Comparison of ENCODE assay signal across 2 cellular contexts in the genomic region with DNA sequence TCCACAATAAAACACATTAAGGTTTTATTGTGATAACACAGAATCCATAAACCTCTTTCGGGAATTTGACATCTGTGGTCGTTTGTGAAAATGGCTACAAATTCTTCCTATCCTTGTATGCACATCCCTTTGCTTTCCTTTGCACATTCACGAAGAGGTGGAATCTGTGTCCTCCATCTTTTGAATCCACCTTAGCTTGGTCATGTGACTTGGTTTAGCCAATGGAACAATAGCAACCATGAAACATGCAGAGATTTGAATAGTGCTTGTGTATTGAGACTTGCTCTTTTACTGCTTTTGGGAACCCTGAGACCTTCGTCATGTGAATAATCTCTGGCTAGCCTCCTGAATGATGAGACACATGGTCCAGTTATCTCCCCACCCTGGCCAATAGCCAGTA.
TF ChIP-seq lines count a peak whose summit lies in the region.

No MANE protein-coding gene starts in this region.

TF ChIP-seq in A549, 52 proteins besides CTCF, POLR2A, EP300 and RAD21:
- TF ChIP-seq, protein P1, sequence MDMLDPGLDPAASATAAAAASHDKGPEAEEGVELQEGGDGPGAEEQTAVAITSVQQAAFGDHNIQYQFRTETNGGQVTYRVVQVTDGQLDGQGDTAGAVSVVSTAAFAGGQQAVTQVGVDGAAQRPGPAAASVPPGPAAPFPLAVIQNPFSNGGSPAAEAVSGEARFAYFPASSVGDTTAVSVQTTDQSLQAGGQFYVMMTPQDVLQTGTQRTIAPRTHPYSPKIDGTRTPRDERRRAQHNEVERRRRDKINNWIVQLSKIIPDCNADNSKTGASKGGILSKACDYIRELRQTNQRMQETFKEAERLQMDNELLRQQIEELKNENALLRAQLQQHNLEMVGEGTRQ (IDR thresholded peaks at IDR 0.05): peak; percentile 52; the same call in 1 of the 2 replicates
- TF ChIP-seq ZNF302 (CRISPR knock-in tag; IDR thresholded peaks at IDR 0.05) (no peak), CEBPB (IDR thresholded peaks at IDR 0.05) (no peak), KDM1A (IDR thresholded peaks at IDR 0.05; ENCODE audit: low read depth) (no peak)
TF ChIP-seq in A549: peak in this region for 1.

TF ChIP-seq in GM23338, 12 proteins besides CTCF, POLR2A, EP300 and RAD21 (continued from another document):
- TF ChIP-seq, protein P2, sequence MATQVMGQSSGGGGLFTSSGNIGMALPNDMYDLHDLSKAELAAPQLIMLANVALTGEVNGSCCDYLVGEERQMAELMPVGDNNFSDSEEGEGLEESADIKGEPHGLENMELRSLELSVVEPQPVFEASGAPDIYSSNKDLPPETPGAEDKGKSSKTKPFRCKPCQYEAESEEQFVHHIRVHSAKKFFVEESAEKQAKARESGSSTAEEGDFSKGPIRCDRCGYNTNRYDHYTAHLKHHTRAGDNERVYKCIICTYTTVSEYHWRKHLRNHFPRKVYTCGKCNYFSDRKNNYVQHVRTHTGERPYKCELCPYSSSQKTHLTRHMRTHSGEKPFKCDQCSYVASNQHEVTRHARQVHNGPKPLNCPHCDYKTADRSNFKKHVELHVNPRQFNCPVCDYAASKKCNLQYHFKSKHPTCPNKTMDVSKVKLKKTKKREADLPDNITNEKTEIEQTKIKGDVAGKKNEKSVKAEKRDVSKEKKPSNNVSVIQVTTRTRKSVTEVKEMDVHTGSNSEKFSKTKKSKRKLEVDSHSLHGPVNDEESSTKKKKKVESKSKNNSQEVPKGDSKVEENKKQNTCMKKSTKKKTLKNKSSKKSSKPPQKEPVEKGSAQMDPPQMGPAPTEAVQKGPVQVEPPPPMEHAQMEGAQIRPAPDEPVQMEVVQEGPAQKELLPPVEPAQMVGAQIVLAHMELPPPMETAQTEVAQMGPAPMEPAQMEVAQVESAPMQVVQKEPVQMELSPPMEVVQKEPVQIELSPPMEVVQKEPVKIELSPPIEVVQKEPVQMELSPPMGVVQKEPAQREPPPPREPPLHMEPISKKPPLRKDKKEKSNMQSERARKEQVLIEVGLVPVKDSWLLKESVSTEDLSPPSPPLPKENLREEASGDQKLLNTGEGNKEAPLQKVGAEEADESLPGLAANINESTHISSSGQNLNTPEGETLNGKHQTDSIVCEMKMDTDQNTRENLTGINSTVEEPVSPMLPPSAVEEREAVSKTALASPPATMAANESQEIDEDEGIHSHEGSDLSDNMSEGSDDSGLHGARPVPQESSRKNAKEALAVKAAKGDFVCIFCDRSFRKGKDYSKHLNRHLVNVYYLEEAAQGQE (IDR thresholded peaks at IDR 0.05; ENCODE audit: unreplicated experiment): no peak
- TF ChIP-seq, protein P3, sequence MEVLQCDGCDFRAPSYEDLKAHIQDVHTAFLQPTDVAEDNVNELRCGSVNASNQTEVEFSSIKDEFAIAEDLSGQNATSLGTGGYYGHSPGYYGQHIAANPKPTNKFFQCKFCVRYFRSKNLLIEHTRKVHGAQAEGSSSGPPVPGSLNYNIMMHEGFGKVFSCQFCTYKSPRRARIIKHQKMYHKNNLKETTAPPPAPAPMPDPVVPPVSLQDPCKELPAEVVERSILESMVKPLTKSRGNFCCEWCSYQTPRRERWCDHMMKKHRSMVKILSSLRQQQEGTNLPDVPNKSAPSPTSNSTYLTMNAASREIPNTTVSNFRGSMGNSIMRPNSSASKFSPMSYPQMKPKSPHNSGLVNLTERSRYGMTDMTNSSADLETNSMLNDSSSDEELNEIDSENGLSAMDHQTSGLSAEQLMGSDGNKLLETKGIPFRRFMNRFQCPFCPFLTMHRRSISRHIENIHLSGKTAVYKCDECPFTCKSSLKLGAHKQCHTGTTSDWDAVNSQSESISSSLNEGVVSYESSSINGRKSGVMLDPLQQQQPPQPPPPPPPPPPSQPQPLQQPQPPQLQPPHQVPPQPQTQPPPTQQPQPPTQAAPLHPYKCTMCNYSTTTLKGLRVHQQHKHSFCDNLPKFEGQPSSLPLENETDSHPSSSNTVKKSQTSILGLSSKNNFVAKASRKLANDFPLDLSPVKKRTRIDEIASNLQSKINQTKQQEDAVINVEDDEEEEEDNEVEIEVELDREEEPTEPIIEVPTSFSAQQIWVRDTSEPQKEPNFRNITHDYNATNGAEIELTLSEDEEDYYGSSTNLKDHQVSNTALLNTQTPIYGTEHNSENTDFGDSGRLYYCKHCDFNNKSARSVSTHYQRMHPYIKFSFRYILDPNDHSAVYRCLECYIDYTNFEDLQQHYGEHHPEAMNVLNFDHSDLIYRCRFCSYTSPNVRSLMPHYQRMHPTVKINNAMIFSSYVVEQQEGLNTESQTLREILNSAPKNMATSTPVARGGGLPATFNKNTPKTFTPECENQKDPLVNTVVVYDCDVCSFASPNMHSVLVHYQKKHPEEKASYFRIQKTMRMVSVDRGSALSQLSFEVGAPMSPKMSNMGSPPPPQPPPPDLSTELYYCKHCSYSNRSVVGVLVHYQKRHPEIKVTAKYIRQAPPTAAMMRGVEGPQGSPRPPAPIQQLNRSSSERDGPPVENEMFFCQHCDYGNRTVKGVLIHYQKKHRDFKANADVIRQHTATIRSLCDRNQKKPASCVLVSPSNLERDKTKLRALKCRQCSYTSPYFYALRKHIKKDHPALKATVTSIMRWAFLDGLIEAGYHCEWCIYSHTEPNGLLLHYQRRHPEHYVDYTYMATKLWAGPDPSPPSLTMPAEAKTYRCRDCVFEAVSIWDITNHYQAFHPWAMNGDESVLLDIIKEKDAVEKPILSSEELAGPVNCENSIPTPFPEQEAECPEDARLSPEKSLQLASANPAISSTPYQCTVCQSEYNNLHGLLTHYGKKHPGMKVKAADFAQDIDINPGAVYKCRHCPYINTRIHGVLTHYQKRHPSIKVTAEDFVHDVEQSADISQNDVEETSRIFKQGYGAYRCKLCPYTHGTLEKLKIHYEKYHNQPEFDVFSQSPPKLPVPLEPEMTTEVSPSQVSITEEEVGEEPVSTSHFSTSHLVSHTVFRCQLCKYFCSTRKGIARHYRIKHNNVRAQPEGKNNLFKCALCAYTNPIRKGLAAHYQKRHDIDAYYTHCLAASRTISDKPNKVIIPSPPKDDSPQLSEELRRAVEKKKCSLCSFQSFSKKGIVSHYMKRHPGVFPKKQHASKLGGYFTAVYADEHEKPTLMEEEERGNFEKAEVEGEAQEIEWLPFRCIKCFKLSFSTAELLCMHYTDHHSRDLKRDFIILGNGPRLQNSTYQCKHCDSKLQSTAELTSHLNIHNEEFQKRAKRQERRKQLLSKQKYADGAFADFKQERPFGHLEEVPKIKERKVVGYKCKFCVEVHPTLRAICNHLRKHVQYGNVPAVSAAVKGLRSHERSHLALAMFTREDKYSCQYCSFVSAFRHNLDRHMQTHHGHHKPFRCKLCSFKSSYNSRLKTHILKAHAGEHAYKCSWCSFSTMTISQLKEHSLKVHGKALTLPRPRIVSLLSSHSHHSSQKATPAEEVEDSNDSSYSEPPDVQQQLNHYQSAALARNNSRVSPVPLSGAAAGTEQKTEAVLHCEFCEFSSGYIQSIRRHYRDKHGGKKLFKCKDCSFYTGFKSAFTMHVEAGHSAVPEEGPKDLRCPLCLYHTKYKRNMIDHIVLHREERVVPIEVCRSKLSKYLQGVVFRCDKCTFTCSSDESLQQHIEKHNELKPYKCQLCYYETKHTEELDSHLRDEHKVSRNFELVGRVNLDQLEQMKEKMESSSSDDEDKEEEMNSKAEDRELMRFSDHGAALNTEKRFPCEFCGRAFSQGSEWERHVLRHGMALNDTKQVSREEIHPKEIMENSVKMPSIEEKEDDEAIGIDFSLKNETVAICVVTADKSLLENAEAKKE (CRISPR knock-in tag; IDR thresholded peaks at IDR 0.05): no peak
- TF ChIP-seq, protein P4, sequence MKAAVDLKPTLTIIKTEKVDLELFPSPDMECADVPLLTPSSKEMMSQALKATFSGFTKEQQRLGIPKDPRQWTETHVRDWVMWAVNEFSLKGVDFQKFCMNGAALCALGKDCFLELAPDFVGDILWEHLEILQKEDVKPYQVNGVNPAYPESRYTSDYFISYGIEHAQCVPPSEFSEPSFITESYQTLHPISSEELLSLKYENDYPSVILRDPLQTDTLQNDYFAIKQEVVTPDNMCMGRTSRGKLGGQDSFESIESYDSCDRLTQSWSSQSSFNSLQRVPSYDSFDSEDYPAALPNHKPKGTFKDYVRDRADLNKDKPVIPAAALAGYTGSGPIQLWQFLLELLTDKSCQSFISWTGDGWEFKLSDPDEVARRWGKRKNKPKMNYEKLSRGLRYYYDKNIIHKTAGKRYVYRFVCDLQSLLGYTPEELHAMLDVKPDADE (IDR thresholded peaks at IDR 0.05): no peak
- TF ChIP-seq STAT1 (IDR thresholded peaks at IDR 0.05; ENCODE audit: unreplicated experiment): no peak
- TF ChIP-seq JUNB (IDR thresholded peaks at IDR 0.05; ENCODE audit: unreplicated experiment): no peak
- no peak for TF ChIP-seq EZH2phosphoT487 (IDR thresholded peaks at IDR 0.05; ENCODE audit: unreplicated experiment)
- TF ChIP-seq POLR2AphosphoS5 (IDR thresholded peaks at IDR 0.05; ENCODE audit: low read depth): no peak
- TF ChIP-seq CREB1 (CRISPR knock-in tag; IDR thresholded peaks at IDR 0.05; ENCODE audit: low read depth): no peak
TF ChIP-seq in GM23338: peak in this region for 0.
